In the genomic region with DNA sequence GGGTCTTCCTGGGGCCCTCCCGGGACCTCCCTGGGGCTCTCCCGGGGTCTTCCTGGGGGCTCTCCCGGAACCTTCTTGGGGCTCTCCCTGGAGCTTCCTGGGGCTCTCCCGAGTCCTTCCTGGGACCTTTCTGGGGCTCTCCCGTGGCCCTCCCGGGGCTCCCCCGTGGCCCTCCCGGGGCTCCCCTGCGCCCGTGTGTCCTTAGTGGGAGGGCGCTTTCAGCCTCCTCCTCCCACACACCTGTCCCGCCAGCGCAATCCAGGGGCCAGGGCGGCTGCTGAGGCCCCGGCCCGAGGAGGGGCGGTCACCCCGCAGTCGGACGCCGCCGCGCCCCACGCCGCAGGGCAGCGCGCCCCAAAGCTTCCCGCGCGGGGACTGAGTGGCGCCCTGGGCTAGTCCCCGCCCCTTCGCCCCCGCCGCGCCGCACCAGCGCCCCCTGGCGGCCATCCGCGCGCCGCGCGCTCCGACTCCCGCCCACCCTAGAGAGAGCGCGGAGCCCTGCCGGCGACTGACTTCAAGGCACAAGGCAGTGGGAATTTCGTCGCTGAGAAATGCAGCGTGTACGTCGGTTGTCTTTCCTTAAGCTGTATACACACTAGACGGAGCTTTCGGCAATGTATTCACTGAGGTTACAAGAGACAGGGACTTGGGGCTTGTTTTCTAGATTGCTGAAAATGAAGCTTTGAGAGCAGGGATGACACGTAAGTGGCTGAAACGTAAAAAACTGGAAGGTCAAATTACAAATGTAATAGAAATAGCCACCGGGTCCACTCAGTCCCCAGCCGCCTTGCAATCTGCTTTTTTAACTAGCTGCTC, we compare ENCODE assay signal across 8 cellular contexts. TPM values are rescaled to one million over a fixed set of nuclear protein-coding genes. Genes with fewer than 3 reads are reported as not detected.
DNase-seq lines count a peak whose midpoint lies in the region; ATAC-seq and TF ChIP-seq lines count a peak whose summit lies in the region.

No MANE protein-coding gene starts in this region.

- 3% methylated on average over 45 of the region's 62 CpGs for WGBS in SK-N-SH (ENCODE audit: low lambda C conversion rate)

- H3K9me3 Mint-ChIP-seq in GM23338 (no peaks in the 10 kb centered on the region; the same call in 2 of the 3 replicates), type B pancreatic cell (no peaks in the 10 kb centered on the region)
- H3K9me3 Mint-ChIP-seq in activated naive CD4-positive, alpha-beta T cell treated with anti-CD3 and anti-CD28 coated beads, Interleukin-2, amount 50 U/mL, for 72 hours: no peaks in the 10 kb centered on the region

- H3K4me1 ChIP-seq in GM23338 (ENCODE audit: insufficient read depth): no peaks in the 10 kb centered on the region
- H3K4me1 ChIP-seq in SK-N-SH (ENCODE audit: control insufficient read depth in 1 of 2, insufficient read depth in 2 of 2, low read depth in 1 of 2, low read length in 1 of 2): peaks cover 0 to 3% of the 10 kb centered on the region in 2 experiments; a peak in 1 of 4 replicates

- TF ChIP-seq EP300 in SK-N-SH (IDR thresholded peaks at IDR 0.05; ENCODE audit: borderline replicate concordance in 1 of 2, low read depth in 1 of 2, low read length in 1 of 2): no peak

- H3K9me3 ChIP-seq in SK-N-SH: no peaks in the 10 kb centered on the region

- H3K27ac ChIP-seq in GM23338 (ENCODE audit: low read depth) (no peak overlapping the region), SK-N-SH (ENCODE audit: low read depth in 2 of 2, low read length in 1 of 2) (no peak overlapping the region)

- POLR2A ChIA-PET in SK-N-SH (lab: Yijun Ruan, JAX): interaction anchor here (0.6 kb wide), 1 partner anchor 62 kb away, joined by 3 read pairs; no protein-coding TSS in a partner anchor

- H3K4me3 ChIP-seq in GM23338: peak overlapping the region; percentile 63
- peak overlapping the region; percentile 49 to 51; a peak in 3 of 4 replicates for H3K4me3 ChIP-seq in SK-N-SH (ENCODE audit: low read depth in 2 of 2, low read length in 1 of 2)

- CTCF ChIA-PET in SK-N-SH (lab: Yijun Ruan, JAX): interaction anchor here (0.5 to 4.8 kb wide), 140 partner anchors 8 to 518 kb away, joined by 3 to 176 read pairs (median 4); partner anchors contain the start of genes HTR5A and INSIG1

- H3K4me2 ChIP-seq in GM23338 (peak overlapping the region; percentile 83), SK-N-SH (peak overlapping the region; percentile 91)

- no peaks in the 10 kb centered on the region for H3K9me2 ChIP-seq in GM23338 (ENCODE audit: insufficient read depth)
- no peaks in the 10 kb centered on the region for H3K9me2 ChIP-seq in SK-N-SH

- intact Hi-C loops in cardiac septum (cut with DNase I): loop anchor here (1.0 to 5.0 kb wide), 2 partner anchors 154 to 418 kb away; no protein-coding TSS in a partner anchor

- TF ChIP-seq CTCF in GM23338 (conservative IDR thresholded peaks at IDR 0.05; ENCODE audit: low read depth in 2 of 2) (peak; percentile 69 to 80), SK-N-SH (IDR thresholded peaks at IDR 0.05) (peak; percentile 93), type B pancreatic cell (conservative IDR thresholded peaks at IDR 0.05) (peak; percentile 98)

- H2AFZ ChIP-seq in GM23338 (peak overlapping the region; percentile 85), SK-N-SH (ENCODE audit: low read depth) (peak overlapping the region; percentile 68; the same call in 1 of the 2 replicates)

- H3K36me3 Mint-ChIP-seq in GM23338 (ENCODE audit: low read depth): peaks cover 2% of the 10 kb centered on the region; the same call in 2 of the 3 replicates
- H3K36me3 Mint-ChIP-seq in activated naive CD4-positive, alpha-beta T cell treated with anti-CD3 and anti-CD28 coated beads, Interleukin-2, amount 50 U/mL, for 72 hours: no peaks in the 10 kb centered on the region
- no peaks in the 10 kb centered on the region for H3K36me3 Mint-ChIP-seq in type B pancreatic cell

- H3K9ac ChIP-seq in SK-N-SH: peak overlapping the region; percentile 37; the same call in 1 of the 2 replicates

- H4K20me1 ChIP-seq in GM23338 (replicated peaks; ENCODE audit: insufficient read depth) (no peaks in the 10 kb centered on the region), SK-N-SH (ENCODE audit: insufficient read depth) (no peaks in the 10 kb centered on the region)

- H3K4me1 Mint-ChIP-seq in GM23338 (no peaks in the 10 kb centered on the region), type B pancreatic cell (ENCODE audit: unreplicated experiment) (no peaks in the 10 kb centered on the region)

- no peaks in the 10 kb centered on the region for H3K79me2 ChIP-seq in GM23338 (replicated peaks; ENCODE audit: insufficient read depth)
- no peaks in the 10 kb centered on the region for H3K79me2 ChIP-seq in SK-N-SH (ENCODE audit: insufficient read depth)

- no peak overlapping the region for H3K27ac Mint-ChIP-seq in GM23338
- H3K27ac Mint-ChIP-seq in activated naive CD4-positive, alpha-beta T cell treated with anti-CD3 and anti-CD28 coated beads, Interleukin-2, amount 50 U/mL, for 72 hours: no peak overlapping the region
- peak overlapping the region; percentile 4 for H3K27ac Mint-ChIP-seq in type B pancreatic cell

- H3F3A ChIP-seq in GM23338 (replicated peaks; ENCODE audit: low read depth) (no peaks in the 10 kb centered on the region), SK-N-SH (replicated peaks; ENCODE audit: insufficient read depth) (no peaks in the 10 kb centered on the region)

- H3K27me3 Mint-ChIP-seq in GM23338 (ENCODE audit: insufficient read depth, low read depth, poor library complexity) (peaks cover 6% of the 10 kb centered on the region), type B pancreatic cell (peaks cover 19% of the 10 kb centered on the region)

- peak; percentile 83 for TF ChIP-seq RAD21 in SK-N-SH (IDR thresholded peaks at IDR 0.05; ENCODE audit: low read length)

- DNase-seq in G401 (ENCODE audit: low spot score) (peak; percentile 81), GM23338 (ENCODE audit: low spot score) (peak; percentile 83), Kasumi-1 (lab: John Stamatoyannopoulos, UW) (peak; percentile 70 to 75), SK-N-SH (peak; percentile 99), cardiac septum (ENCODE audit: low spot score) (peak; percentile 89), pons (ENCODE audit: low spot score) (peak; percentile 55), type B pancreatic cell (ENCODE audit: extremely low spot score, unreplicated experiment) (peak; percentile 89)
- DNase-seq in activated naive CD4-positive, alpha-beta T cell treated with anti-CD3 and anti-CD28 coated beads, Interleukin-2, amount 50 U/mL, for 72 hours (ENCODE audit: low spot score in 2 of 2): peak; percentile 86 to 91

- peak; percentile 90 for ATAC-seq in GM23338
- ATAC-seq in activated naive CD4-positive, alpha-beta T cell treated with anti-CD3 and anti-CD28 coated beads, Interleukin-2, amount 50 U/mL, for 72 hours: peak; percentile 84 to 96

- in situ Hi-C loops in G401 (cut with HindIII; ENCODE audit: low sequenced_read_pairs): no loop called here

- H3K27me3 ChIP-seq in GM23338 (ENCODE audit: insufficient read depth): peaks cover 11% of the 10 kb centered on the region; the same call in 1 of the 2 replicates
- peaks cover 24% of the 10 kb centered on the region for H3K27me3 ChIP-seq in SK-N-SH (ENCODE audit: insufficient read depth)

- H3K4me3 Mint-ChIP-seq in GM23338 (peak overlapping the region; percentile 69), type B pancreatic cell (peak overlapping the region; percentile 80)

- H3K36me3 ChIP-seq in GM23338 (ENCODE audit: insufficient read depth) (no peaks in the 10 kb centered on the region), SK-N-SH (replicated peaks in 1 of 2; ENCODE audit: control insufficient read depth in 1 of 2, insufficient read depth in 2 of 2, low read length in 1 of 2) (no peaks in the 10 kb centered on the region)

TF ChIP-seq in SK-N-SH, 30 proteins besides CTCF, POLR2A, EP300 and RAD21 (continues in another document):
- TF ChIP-seq FOSL2 (IDR thresholded peaks at IDR 0.05; ENCODE audit: borderline replicate concordance, low read depth) (no peak), RFX5 (IDR thresholded peaks at IDR 0.05; ENCODE audit: low read length) (no peak), MXI1 (IDR thresholded peaks at IDR 0.05; ENCODE audit: low read depth, low read length) (no peak)
- TF ChIP-seq, protein P1, sequence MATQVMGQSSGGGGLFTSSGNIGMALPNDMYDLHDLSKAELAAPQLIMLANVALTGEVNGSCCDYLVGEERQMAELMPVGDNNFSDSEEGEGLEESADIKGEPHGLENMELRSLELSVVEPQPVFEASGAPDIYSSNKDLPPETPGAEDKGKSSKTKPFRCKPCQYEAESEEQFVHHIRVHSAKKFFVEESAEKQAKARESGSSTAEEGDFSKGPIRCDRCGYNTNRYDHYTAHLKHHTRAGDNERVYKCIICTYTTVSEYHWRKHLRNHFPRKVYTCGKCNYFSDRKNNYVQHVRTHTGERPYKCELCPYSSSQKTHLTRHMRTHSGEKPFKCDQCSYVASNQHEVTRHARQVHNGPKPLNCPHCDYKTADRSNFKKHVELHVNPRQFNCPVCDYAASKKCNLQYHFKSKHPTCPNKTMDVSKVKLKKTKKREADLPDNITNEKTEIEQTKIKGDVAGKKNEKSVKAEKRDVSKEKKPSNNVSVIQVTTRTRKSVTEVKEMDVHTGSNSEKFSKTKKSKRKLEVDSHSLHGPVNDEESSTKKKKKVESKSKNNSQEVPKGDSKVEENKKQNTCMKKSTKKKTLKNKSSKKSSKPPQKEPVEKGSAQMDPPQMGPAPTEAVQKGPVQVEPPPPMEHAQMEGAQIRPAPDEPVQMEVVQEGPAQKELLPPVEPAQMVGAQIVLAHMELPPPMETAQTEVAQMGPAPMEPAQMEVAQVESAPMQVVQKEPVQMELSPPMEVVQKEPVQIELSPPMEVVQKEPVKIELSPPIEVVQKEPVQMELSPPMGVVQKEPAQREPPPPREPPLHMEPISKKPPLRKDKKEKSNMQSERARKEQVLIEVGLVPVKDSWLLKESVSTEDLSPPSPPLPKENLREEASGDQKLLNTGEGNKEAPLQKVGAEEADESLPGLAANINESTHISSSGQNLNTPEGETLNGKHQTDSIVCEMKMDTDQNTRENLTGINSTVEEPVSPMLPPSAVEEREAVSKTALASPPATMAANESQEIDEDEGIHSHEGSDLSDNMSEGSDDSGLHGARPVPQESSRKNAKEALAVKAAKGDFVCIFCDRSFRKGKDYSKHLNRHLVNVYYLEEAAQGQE (IDR thresholded peaks at IDR 0.05; ENCODE audit: low read depth, low read length): 0 out of 2 replicates have a peak, but pooled peaks have one; percentile 36

RNA-seq across cellular contexts. Expression of gene INSIG1, which starts 47.1 kb away (rescaled TPM):
- 42.4 and 69.1 TPM in 2 replicates for total RNA-seq in G401 (2014; rRNA removed; shearing (Covaris generic))
- 106 and 131 TPM in 2 replicates for total RNA-seq in GM23338 (2014; rRNA removed; shearing (Covaris generic))
- polyA plus RNA-seq in GM23338 (2016; fragmentation: Nextera tagmentation; extraction: Ambion mirVana) (70.3 and 71.5 TPM in 2 replicates), SK-N-SH (2012; rRNA removed) (6.4 and 6.6 TPM in 2 replicates)
- 7.3 and 7.9 TPM in 2 replicates for polyA plus RNA-seq in SK-N-SH (2012; cell fraction: cytosol; rRNA removed)
- polyA plus RNA-seq in SK-N-SH (2012; cell fraction: nucleus; rRNA removed): 5.3 and 6.0 TPM in 2 replicates
- total RNA-seq in activated naive CD4-positive, alpha-beta T cell treated with anti-CD3 and anti-CD28 coated beads, Interleukin-2, amount 50 U/mL, for 72 hours: 10 to 100 TPM; 68.9 to 94.0 TPM
- total RNA-seq in cardiac septum (15.2 TPM), type B pancreatic cell (ENCODE audit: low replicate concordance) (38.2 and 55.2 TPM in 2 replicates)
